Comparison of ENCODE assay signal across 8 cellular contexts in genomic region chr12:111412007-111412829, GRCh38.
DNase-seq lines count a peak whose midpoint lies in the region; ATAC-seq lines count a peak whose summit lies in the region.

No MANE protein-coding gene starts in this region.

- H3K4me3 Mint-ChIP-seq in central memory CD8-positive, alpha-beta T cell: peak overlapping the region; percentile 50

- peak overlapping the region; percentile 87 for H3K27ac Mint-ChIP-seq in central memory CD8-positive, alpha-beta T cell (ENCODE audit: low read depth)

- DNase-seq in C1 segment of cervical spinal cord (lab: John Stamatoyannopoulos, UW): peak in 11 of 14 donors; percentile 15 to 68 (median 39)
- DNase-seq in NCI-H1417 treated with DMSO at 0.1 percent for 48 hours (lab: John Stamatoyannopoulos, UW): peak; percentile 19
- no peak for DNase-seq in central memory CD8-positive, alpha-beta T cell (ENCODE audit: low spot score in 2 of 2)
- peak; percentile 43 for DNase-seq in midbrain (lab: John Stamatoyannopoulos, UW)

- H3K9me3 Mint-ChIP-seq in central memory CD8-positive, alpha-beta T cell: no peaks in the 10 kb centered on the region

- peaks cover 77% of the 10 kb centered on the region for H3K4me1 Mint-ChIP-seq in central memory CD8-positive, alpha-beta T cell

- H3K27me3 Mint-ChIP-seq in central memory CD8-positive, alpha-beta T cell: no peaks in the 10 kb centered on the region

- peaks cover 20% of the 10 kb centered on the region for H3K36me3 Mint-ChIP-seq in central memory CD8-positive, alpha-beta T cell (ENCODE audit: insufficient read depth)

- peak; percentile 15 for ATAC-seq in central memory CD8-positive, alpha-beta T cell (replicated peaks; ENCODE audit: extremely low read depth, poor library complexity, severe bottlenecking)
- ATAC-seq in HG02938 (IDR thresholded peaks at IDR 0.05; ENCODE audit: unreplicated experiment): no peak
- no peak for ATAC-seq in HG02623 (IDR thresholded peaks at IDR 0.05; ENCODE audit: unreplicated experiment)
- ATAC-seq in GM18873 (IDR thresholded peaks at IDR 0.05; ENCODE audit: low FRiP score, unreplicated experiment): no peak
- no peak for ATAC-seq in GM18909 (IDR thresholded peaks at IDR 0.05; ENCODE audit: poor library complexity, unreplicated experiment)

Comparison
In these comparisons a context has a peak if more than half of its experiments do, and no peak if none do; other contexts are left out.
1. DNase-seq: peak in C1 segment of cervical spinal cord (11 of 14), NCI-H1417 treated with DMSO at 0.1 percent for 48 hours (single experiment) and midbrain (single experiment); none in central memory CD8-positive, alpha-beta T cell (0 of 2).